In the genomic region with DNA sequence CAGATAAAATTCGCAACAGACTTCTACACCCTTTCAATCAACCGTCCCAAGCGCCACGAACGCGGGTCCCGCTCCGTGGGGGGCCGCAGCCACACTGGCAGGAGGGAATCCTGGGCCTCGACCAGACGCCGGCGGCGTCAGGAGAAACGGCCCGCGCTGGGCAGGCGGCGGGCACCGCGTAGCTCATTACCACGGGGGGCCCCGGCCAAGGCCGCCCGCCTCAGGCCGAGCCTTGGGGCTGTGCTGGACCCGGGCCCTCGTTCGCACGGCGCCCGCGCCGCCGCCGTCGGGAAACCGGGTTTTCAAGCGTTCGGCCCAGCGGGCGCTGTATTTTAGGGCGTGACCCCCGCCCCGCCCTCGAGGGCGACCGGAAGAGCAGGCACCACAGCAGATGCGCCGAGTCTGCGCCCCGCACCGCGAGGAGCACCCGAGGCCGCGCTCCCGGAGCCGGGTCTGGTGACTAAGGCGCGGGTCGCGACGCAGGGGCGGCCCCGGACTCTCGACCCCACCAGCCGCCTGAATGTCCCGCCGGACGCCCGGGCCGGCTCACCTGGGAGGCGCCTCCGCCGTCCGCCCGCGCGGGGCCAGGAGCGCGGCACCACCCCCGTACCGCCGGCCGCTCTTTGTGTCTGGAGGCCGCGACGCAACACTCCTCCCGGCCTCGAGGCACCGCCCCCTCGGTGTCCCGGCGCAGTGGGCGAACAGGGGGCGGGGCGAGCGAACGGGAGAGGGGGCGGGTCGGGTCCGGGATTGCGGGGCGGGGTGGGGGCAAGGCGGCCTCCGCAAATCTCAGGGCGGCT, we compare ENCODE assay signal across 1 cellular context.
TF ChIP-seq lines count a peak whose summit lies in the region.

Gene NINL (minus strand): TSS at position 627 of the 800 bp plus-strand sequence. CDS start 58,944 bp downstream, outside the sequence.

TF ChIP-seq in liver, 16 proteins besides CTCF, POLR2A, EP300 and RAD21 (continued from another document):
- TF ChIP-seq REST (IDR thresholded peaks at IDR 0.05), result no peak
- TF ChIP-seq JUND (IDR thresholded peaks at IDR 0.05), result no peak
- TF ChIP-seq NR2F2 (IDR thresholded peaks at IDR 0.05), result no peak
- no peak for TF ChIP-seq HNF4A (conservative IDR thresholded peaks at IDR 0.05)
- TF ChIP-seq YY1 (IDR thresholded peaks at IDR 0.05), result no peak
- TF ChIP-seq MAX (IDR thresholded peaks at IDR 0.05), result no peak
- no peak for TF ChIP-seq FOXA2 (IDR thresholded peaks at IDR 0.05)
- TF ChIP-seq EGR1 (IDR thresholded peaks at IDR 0.05; ENCODE audit: low read depth in 2 of 2), result no peak
- TF ChIP-seq GABPA (IDR thresholded peaks at IDR 0.05 in 1 of 2, conservative IDR thresholded peaks at IDR 0.05 in 1 of 2), result no peak
